ENCODE assay signal across 1 cellular context in genomic region chr16:85532147-85532546, GRCh38.
TF ChIP-seq lines count a peak whose summit lies in the region.

No MANE protein-coding gene starts in this region.

TF ChIP-seq in H1, 55 proteins besides CTCF, POLR2A, EP300 and RAD21 (continued from another document):
- TF ChIP-seq, protein P1, sequence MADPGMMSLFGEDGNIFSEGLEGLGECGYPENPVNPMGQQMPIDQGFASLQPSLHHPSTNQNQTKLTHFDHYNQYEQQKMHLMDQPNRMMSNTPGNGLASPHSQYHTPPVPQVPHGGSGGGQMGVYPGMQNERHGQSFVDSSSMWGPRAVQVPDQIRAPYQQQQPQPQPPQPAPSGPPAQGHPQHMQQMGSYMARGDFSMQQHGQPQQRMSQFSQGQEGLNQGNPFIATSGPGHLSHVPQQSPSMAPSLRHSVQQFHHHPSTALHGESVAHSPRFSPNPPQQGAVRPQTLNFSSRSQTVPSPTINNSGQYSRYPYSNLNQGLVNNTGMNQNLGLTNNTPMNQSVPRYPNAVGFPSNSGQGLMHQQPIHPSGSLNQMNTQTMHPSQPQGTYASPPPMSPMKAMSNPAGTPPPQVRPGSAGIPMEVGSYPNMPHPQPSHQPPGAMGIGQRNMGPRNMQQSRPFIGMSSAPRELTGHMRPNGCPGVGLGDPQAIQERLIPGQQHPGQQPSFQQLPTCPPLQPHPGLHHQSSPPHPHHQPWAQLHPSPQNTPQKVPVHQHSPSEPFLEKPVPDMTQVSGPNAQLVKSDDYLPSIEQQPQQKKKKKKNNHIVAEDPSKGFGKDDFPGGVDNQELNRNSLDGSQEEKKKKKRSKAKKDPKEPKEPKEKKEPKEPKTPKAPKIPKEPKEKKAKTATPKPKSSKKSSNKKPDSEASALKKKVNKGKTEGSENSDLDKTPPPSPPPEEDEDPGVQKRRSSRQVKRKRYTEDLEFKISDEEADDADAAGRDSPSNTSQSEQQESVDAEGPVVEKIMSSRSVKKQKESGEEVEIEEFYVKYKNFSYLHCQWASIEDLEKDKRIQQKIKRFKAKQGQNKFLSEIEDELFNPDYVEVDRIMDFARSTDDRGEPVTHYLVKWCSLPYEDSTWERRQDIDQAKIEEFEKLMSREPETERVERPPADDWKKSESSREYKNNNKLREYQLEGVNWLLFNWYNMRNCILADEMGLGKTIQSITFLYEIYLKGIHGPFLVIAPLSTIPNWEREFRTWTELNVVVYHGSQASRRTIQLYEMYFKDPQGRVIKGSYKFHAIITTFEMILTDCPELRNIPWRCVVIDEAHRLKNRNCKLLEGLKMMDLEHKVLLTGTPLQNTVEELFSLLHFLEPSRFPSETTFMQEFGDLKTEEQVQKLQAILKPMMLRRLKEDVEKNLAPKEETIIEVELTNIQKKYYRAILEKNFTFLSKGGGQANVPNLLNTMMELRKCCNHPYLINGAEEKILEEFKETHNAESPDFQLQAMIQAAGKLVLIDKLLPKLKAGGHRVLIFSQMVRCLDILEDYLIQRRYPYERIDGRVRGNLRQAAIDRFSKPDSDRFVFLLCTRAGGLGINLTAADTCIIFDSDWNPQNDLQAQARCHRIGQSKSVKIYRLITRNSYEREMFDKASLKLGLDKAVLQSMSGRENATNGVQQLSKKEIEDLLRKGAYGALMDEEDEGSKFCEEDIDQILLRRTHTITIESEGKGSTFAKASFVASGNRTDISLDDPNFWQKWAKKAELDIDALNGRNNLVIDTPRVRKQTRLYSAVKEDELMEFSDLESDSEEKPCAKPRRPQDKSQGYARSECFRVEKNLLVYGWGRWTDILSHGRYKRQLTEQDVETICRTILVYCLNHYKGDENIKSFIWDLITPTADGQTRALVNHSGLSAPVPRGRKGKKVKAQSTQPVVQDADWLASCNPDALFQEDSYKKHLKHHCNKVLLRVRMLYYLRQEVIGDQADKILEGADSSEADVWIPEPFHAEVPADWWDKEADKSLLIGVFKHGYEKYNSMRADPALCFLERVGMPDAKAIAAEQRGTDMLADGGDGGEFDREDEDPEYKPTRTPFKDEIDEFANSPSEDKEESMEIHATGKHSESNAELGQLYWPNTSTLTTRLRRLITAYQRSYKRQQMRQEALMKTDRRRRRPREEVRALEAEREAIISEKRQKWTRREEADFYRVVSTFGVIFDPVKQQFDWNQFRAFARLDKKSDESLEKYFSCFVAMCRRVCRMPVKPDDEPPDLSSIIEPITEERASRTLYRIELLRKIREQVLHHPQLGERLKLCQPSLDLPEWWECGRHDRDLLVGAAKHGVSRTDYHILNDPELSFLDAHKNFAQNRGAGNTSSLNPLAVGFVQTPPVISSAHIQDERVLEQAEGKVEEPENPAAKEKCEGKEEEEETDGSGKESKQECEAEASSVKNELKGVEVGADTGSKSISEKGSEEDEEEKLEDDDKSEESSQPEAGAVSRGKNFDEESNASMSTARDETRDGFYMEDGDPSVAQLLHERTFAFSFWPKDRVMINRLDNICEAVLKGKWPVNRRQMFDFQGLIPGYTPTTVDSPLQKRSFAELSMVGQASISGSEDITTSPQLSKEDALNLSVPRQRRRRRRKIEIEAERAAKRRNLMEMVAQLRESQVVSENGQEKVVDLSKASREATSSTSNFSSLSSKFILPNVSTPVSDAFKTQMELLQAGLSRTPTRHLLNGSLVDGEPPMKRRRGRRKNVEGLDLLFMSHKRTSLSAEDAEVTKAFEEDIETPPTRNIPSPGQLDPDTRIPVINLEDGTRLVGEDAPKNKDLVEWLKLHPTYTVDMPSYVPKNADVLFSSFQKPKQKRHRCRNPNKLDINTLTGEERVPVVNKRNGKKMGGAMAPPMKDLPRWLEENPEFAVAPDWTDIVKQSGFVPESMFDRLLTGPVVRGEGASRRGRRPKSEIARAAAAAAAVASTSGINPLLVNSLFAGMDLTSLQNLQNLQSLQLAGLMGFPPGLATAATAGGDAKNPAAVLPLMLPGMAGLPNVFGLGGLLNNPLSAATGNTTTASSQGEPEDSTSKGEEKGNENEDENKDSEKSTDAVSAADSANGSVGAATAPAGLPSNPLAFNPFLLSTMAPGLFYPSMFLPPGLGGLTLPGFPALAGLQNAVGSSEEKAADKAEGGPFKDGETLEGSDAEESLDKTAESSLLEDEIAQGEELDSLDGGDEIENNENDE (IDR thresholded peaks at IDR 0.05; ENCODE audit: insufficient replicate concordance, low read length): no peak
- no peak for TF ChIP-seq POLR2AphosphoS5 (IDR thresholded peaks at IDR 0.05; ENCODE audit: low read depth, low read length)
